Comparison of ENCODE assay signal across 24 cellular contexts in the genomic region with DNA sequence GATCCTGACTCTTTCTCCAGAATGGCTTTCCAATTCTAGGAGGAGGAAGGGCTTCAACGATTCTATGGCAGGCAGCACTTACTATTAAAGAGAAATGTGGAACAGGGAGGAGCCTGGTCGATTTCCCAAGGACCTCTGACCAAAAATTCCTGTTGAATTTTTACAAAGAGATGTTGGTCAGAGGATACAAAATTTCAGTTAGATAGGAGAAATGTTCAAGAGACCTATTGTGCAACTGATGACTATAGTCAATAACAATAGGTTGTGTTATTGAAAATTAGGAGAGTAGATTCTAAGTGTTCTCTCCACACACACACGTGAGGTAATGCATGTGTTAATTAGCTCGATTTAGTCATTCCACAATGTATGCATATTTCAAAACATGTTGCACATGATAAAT.
DNase-seq lines count a peak whose midpoint lies in the region; ATAC-seq, FAIRE-seq and TF ChIP-seq lines count a peak whose summit lies in the region.
"Had no signal": no experiment of that assay in that cellular context is flagged by ENCODE, and none has a peak within 500 bp of the region (broad histone marks: within the 10 kb centered on the region; RNA-seq: fewer than 3 reads in every experiment).

No MANE protein-coding gene starts in this region.

- peaks cover 46% of the 10 kb centered on the region for H3K4me1 Mint-ChIP-seq in T-helper 2 cell treated with Interferon-gamma antibody and Interleukin-4, amounts not matched to agents 5 μg/mL and 100 μg/mL, for 36 hours (ENCODE audit: low read depth)
- peaks cover 10 to 29% (median 23%) of the 10 kb centered on the region in 3 donors for H3K4me1 Mint-ChIP-seq in T-cell

- H3K36me3 Mint-ChIP-seq in T-helper 2 cell treated with Interferon-gamma antibody and Interleukin-4, amounts not matched to agents 5 μg/mL and 100 μg/mL, for 36 hours (ENCODE audit: low read depth) = no peaks in the 10 kb centered on the region
- H3K36me3 Mint-ChIP-seq in T-cell = no peaks in the 10 kb centered on the region
- H3K36me3 Mint-ChIP-seq: stimulated activated naive B cell treated with anti-CD40 and anti-IgM and Interleukin-4, amounts not matched to agents 10 μg/mL and 1 μg/mL and 100 μg/mL, for 72 hours; WTC11 had no signal

- no peaks in the 10 kb centered on the region for H3K9me3 Mint-ChIP-seq in T-helper 2 cell treated with Interferon-gamma antibody and Interleukin-4, amounts not matched to agents 5 μg/mL and 100 μg/mL, for 36 hours
- no peaks in the 10 kb centered on the region for H3K9me3 Mint-ChIP-seq in T-cell
- H3K9me3 Mint-ChIP-seq: central memory CD8-positive, alpha-beta T cell; stimulated activated naive B cell treated with anti-CD40 and anti-IgM and Interleukin-4, amounts not matched to agents 10 μg/mL and 1 μg/mL and 100 μg/mL, for 72 hours; WTC11 had no signal

- H3K27ac Mint-ChIP-seq in T-helper 2 cell treated with Interferon-gamma antibody and Interleukin-4, amounts not matched to agents 5 μg/mL and 100 μg/mL, for 36 hours = peak overlapping the region; percentile 90
- H3K27ac Mint-ChIP-seq in T-cell = peak overlapping the region; percentile 72 to 89
- H3K27ac Mint-ChIP-seq: stimulated activated naive B cell treated with anti-CD40 and anti-IgM and Interleukin-4, amounts not matched to agents 10 μg/mL and 1 μg/mL and 100 μg/mL, for 72 hours; WTC11 had no signal

- ATAC-seq in T-cell (replicated peaks in 1 of 4) = no peak
- ATAC-seq: left lobe of liver, right cardiac atrium, WTC11 had no signal

- no peak overlapping the region for H3K4me3 ChIP-seq in fibroblast of the aortic adventitia (ENCODE audit: low read depth, low read length)
- H3K4me3 ChIP-seq: suprapubic skin had no signal

- no peak for TF ChIP-seq CTCF in fibroblast of the aortic adventitia (IDR thresholded peaks at IDR 0.05; ENCODE audit: insufficient read depth, low read length)

- POLR2A ChIA-PET in T-cell (lab: Charles Lee) = interaction anchor here in 1 of 2 donors (0.9 kb wide), 1 partner anchor 132 kb away, joined by 3 read pairs; no protein-coding TSS in a partner anchor

- H3K27me3 Mint-ChIP-seq in T-helper 2 cell treated with Interferon-gamma antibody and Interleukin-4, amounts not matched to agents 5 μg/mL and 100 μg/mL, for 36 hours (ENCODE audit: low read depth) = no peaks in the 10 kb centered on the region
- H3K27me3 Mint-ChIP-seq in T-cell = no peaks in the 10 kb centered on the region
- H3K27me3 Mint-ChIP-seq: stimulated activated naive B cell treated with anti-CD40 and anti-IgM and Interleukin-4, amounts not matched to agents 10 μg/mL and 1 μg/mL and 100 μg/mL, for 72 hours had no signal

- no peak for DNase-seq in T-helper 2 cell treated with Interferon-gamma antibody and Interleukin-4, amounts not matched to agents 5 μg/mL and 100 μg/mL, for 36 hours (ENCODE audit: low spot score)
- no peak for DNase-seq in T-helper 2 cell
- DNase-seq in GM19239 (ENCODE audit: insufficient read length, low spot score) = no peak
- no peak for DNase-seq in T-cell
- peak; percentile 49 for DNase-seq in fibroblast of the aortic adventitia (ENCODE audit: low read depth)
- DNase-seq in RPMI8226 = no peak
- DNase-seq in cerebellum (ENCODE audit: low spot score) = no peak
- no peak for DNase-seq in NOMO-1 treated with dmso at 0.1 percent for 144 hours (lab: John Stamatoyannopoulos, UW; ENCODE audit: unreplicated experiment)
- DNase-seq: 8988T; activated CD4-positive, alpha-beta T cell treated with anti-CD3 and anti-CD28 coated beads, Interleukin-2, amount 50 U/mL, for 48 hours; DMS153; mesendoderm; NCI-H146; NCI-H510A; right cardiac atrium; stimulated activated CD4-positive, alpha-beta T cell treated with anti-CD3 and anti-CD28 coated beads, Interleukin-12 subunit alpha, Interleukin-12 subunit beta, amount 100 ng/mL, for 4 hours; stimulated activated naive B cell treated with anti-CD40 and anti-IgM and Interleukin-4, amounts not matched to agents 10 μg/mL and 1 μg/mL and 100 μg/mL, for 72 hours had no signal

- CTCF ChIA-PET in T-cell (lab: Charles Lee) = interaction anchor here (0.7 to 1.1 kb wide), 2 partner anchors 10 to 239 kb away, joined by 3 read pairs; no protein-coding TSS in a partner anchor

- FAIRE-seq in GM19239 (lab: Jason Lieb, UNC) = peak; percentile 40
- FAIRE-seq: endothelial cell of umbilical vein, H54, urothelium cell line had no signal

- H3K4me3 Mint-ChIP-seq in T-helper 2 cell treated with Interferon-gamma antibody and Interleukin-4, amounts not matched to agents 5 μg/mL and 100 μg/mL, for 36 hours = peak overlapping the region; percentile 61
- H3K4me3 Mint-ChIP-seq in T-cell = no peak overlapping the region
- H3K4me3 Mint-ChIP-seq: central memory CD8-positive, alpha-beta T cell; stimulated activated naive B cell treated with anti-CD40 and anti-IgM and Interleukin-4, amounts not matched to agents 10 μg/mL and 1 μg/mL and 100 μg/mL, for 72 hours; WTC11 had no signal
